In genomic region chr1:154220970-154221814, GRCh38 we compare ENCODE assay signal across 8 cellular contexts. TPM values are rescaled to one million over a fixed set of nuclear protein-coding genes. Genes with fewer than 3 reads are reported as not detected.
DNase-seq lines count a peak whose midpoint lies in the region; ATAC-seq and TF ChIP-seq lines count a peak whose summit lies in the region.

No MANE protein-coding gene starts in this region.

- H3K9ac ChIP-seq in neural cell (ENCODE audit: low read length): peak overlapping the region; percentile 99

- H3K27ac ChIP-seq in OCI-LY7 (ENCODE audit: low read depth, low read length, poor library complexity, severe bottlenecking) (peak overlapping the region; percentile 71), neural cell (ENCODE audit: low read length) (peak overlapping the region; percentile 97)

- H3K4me2 ChIP-seq in OCI-LY7 (ENCODE audit: low read length): peak overlapping the region; percentile 90
- H3K4me2 ChIP-seq in neural cell (ENCODE audit: low read length): peak overlapping the region; percentile 78

- intact Hi-C loops in OCI-LY7 (cut with micrococcal nuclease; ENCODE audit: unreplicated experiment): loop anchor here (1.0 to 2.0 kb wide), 3 partner anchors 38 to 338 kb away; partner anchors contain the start of genes HAX1 and UBE2Q1

- H4K20me1 ChIP-seq in OCI-LY7 (ENCODE audit: insufficient read depth, low read length) (peaks cover 36% of the 10 kb centered on the region; the same call in 1 of the 2 replicates), neural cell (ENCODE audit: insufficient read depth) (no peaks in the 10 kb centered on the region)

- TF ChIP-seq RAD21 in neural cell (conservative IDR thresholded peaks at IDR 0.05): no peak

- peaks cover 6 to 12% of the 10 kb centered on the region in 2 donors for H3K9me3 Mint-ChIP-seq in stimulated activated naive CD8-positive, alpha-beta T cell treated with anti-CD3 and anti-CD28 coated beads, Interleukin-15, amount 100 ng/mL, for 72 hours

- H2AFZ ChIP-seq in OCI-LY7 (ENCODE audit: low read length): no peak overlapping the region
- H2AFZ ChIP-seq in neural cell (ENCODE audit: low read depth, low read length): peak overlapping the region; percentile 4

- DNase-seq in NCI-H1417 (lab: John Stamatoyannopoulos, UW): peak; percentile 65 to 76 (median 73)
- no peak for DNase-seq in NCI-H1417 treated with DMSO at 0.1 percent for 48 hours (lab: John Stamatoyannopoulos, UW)
- peak; percentile 74 for DNase-seq in OCI-LY7 (ENCODE audit: low spot score)
- peak; percentile 57 for DNase-seq in activated T-helper 1 cell treated with Interleukin-2 at 50 U/mL for 16 hours (ENCODE audit: low read depth)
- peak; percentile 68 for DNase-seq in fibroblast of peridontal ligament (ENCODE audit: extremely low read depth)
- DNase-seq in stimulated activated naive CD8-positive, alpha-beta T cell treated with anti-CD3 and anti-CD28 coated beads, Interleukin-15, amount 100 ng/mL, for 72 hours: peak; percentile 70 to 72

- CTCF ChIA-PET in OCI-LY7 (lab: Charles Lee; ENCODE audit: unreplicated experiment): interaction anchor here (0.6 to 1.2 kb wide), 2 partner anchors 45 to 722 kb away, joined by 3 read pairs; no protein-coding TSS in a partner anchor

- TF ChIP-seq CTCF in OCI-LY7 (conservative IDR thresholded peaks at IDR 0.05; ENCODE audit: low read length): no peak
- TF ChIP-seq CTCF in neural cell (IDR thresholded peaks at IDR 0.05; ENCODE audit: poor library complexity, severe bottlenecking): no peak

- H3K79me2 ChIP-seq in OCI-LY7 (ENCODE audit: insufficient read depth, low read depth, low read length) (peaks cover 94% of the 10 kb centered on the region), neural cell (replicated peaks; ENCODE audit: insufficient read depth, low read length) (peaks cover 83% of the 10 kb centered on the region)

- no peaks in the 10 kb centered on the region for H3K27me3 ChIP-seq in neural cell (ENCODE audit: insufficient read depth, low read depth, low read length)

- peaks cover 8% of the 10 kb centered on the region for H3F3A ChIP-seq in neural cell (ENCODE audit: insufficient read depth, low read length, poor library complexity, severe bottlenecking)

- H3K27me3 Mint-ChIP-seq in stimulated activated naive CD8-positive, alpha-beta T cell treated with anti-CD3 and anti-CD28 coated beads, Interleukin-15, amount 100 ng/mL, for 72 hours: no peaks in the 10 kb centered on the region

- H3K9me2 ChIP-seq in OCI-LY7 (ENCODE audit: insufficient read depth, low read length) (no peaks in the 10 kb centered on the region), neural cell (ENCODE audit: insufficient read depth, low read length) (no peaks in the 10 kb centered on the region)

- POLR2A ChIA-PET in OCI-LY7 (lab: Charles Lee): interaction anchor here (0.6 to 1.0 kb wide), 4 partner anchors 9 to 115 kb away, joined by 3 to 4 read pairs (median 3); no protein-coding TSS in a partner anchor

- peaks cover 84% of the 10 kb centered on the region for H3K36me3 ChIP-seq in OCI-LY7 (ENCODE audit: insufficient read depth, low read length)
- no peaks in the 10 kb centered on the region for H3K36me3 ChIP-seq in neural cell (ENCODE audit: insufficient read depth, low read length)

- H3K9me3 ChIP-seq in OCI-LY7 (ENCODE audit: low read length) (peaks cover 7% of the 10 kb centered on the region; the same call in 1 of the 2 replicates), neural cell (ENCODE audit: low read length) (no peaks in the 10 kb centered on the region)

- peaks cover 41% of the 10 kb centered on the region for H3K4me1 ChIP-seq in OCI-LY7 (ENCODE audit: insufficient read depth, low read length, poor library complexity, severe bottlenecking)

- H3K4me3 ChIP-seq in OCI-LY7 (ENCODE audit: low read depth, low read length, poor library complexity, severe bottlenecking) (peak overlapping the region; percentile 96), neural cell (ENCODE audit: low read length) (peak overlapping the region; percentile 76)

- peak; percentile 16 for ATAC-seq in HG02840 (IDR thresholded peaks at IDR 0.05; ENCODE audit: low FRiP score, unreplicated experiment)
- peak; percentile 56 for ATAC-seq in stimulated activated naive CD8-positive, alpha-beta T cell treated with anti-CD3 and anti-CD28 coated beads, Interleukin-15, amount 100 ng/mL, for 72 hours

- peaks cover 75% of the 10 kb centered on the region for H3K4me1 Mint-ChIP-seq in stimulated activated naive CD8-positive, alpha-beta T cell treated with anti-CD3 and anti-CD28 coated beads, Interleukin-15, amount 100 ng/mL, for 72 hours

- TF ChIP-seq EP300 in neural cell (conservative IDR thresholded peaks at IDR 0.05; ENCODE audit: poor library complexity, severe bottlenecking): no peak

- H3K4me3 Mint-ChIP-seq in stimulated activated naive CD8-positive, alpha-beta T cell treated with anti-CD3 and anti-CD28 coated beads, Interleukin-15, amount 100 ng/mL, for 72 hours: peak overlapping the region; percentile 91 to 97

- H3K27ac Mint-ChIP-seq in stimulated activated naive CD8-positive, alpha-beta T cell treated with anti-CD3 and anti-CD28 coated beads, Interleukin-15, amount 100 ng/mL, for 72 hours: peak overlapping the region; percentile 97 to 100

- BruUV-seq in OCI-LY7 (replicated peaks; lab: Mats Ljungman, UMichigan): no TSS peak

TF ChIP-seq in neural cell, 6 proteins besides CTCF, POLR2A, EP300 and RAD21:
- TF ChIP-seq POLR2AphosphoS5 (IDR thresholded peaks at IDR 0.05) (peak; percentile 68), MXI1 (conservative IDR thresholded peaks at IDR 0.05; ENCODE audit: poor library complexity, severe bottlenecking) (no peak), SMC3 (conservative IDR thresholded peaks at IDR 0.05; ENCODE audit: poor library complexity) (no peak), TAF1 (IDR thresholded peaks at IDR 0.05; ENCODE audit: low read depth) (peak; percentile 72)
- TF ChIP-seq, protein P1, sequence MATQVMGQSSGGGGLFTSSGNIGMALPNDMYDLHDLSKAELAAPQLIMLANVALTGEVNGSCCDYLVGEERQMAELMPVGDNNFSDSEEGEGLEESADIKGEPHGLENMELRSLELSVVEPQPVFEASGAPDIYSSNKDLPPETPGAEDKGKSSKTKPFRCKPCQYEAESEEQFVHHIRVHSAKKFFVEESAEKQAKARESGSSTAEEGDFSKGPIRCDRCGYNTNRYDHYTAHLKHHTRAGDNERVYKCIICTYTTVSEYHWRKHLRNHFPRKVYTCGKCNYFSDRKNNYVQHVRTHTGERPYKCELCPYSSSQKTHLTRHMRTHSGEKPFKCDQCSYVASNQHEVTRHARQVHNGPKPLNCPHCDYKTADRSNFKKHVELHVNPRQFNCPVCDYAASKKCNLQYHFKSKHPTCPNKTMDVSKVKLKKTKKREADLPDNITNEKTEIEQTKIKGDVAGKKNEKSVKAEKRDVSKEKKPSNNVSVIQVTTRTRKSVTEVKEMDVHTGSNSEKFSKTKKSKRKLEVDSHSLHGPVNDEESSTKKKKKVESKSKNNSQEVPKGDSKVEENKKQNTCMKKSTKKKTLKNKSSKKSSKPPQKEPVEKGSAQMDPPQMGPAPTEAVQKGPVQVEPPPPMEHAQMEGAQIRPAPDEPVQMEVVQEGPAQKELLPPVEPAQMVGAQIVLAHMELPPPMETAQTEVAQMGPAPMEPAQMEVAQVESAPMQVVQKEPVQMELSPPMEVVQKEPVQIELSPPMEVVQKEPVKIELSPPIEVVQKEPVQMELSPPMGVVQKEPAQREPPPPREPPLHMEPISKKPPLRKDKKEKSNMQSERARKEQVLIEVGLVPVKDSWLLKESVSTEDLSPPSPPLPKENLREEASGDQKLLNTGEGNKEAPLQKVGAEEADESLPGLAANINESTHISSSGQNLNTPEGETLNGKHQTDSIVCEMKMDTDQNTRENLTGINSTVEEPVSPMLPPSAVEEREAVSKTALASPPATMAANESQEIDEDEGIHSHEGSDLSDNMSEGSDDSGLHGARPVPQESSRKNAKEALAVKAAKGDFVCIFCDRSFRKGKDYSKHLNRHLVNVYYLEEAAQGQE (IDR thresholded peaks at IDR 0.05; ENCODE audit: borderline replicate concordance): peak; percentile 63
TF ChIP-seq in neural cell: peak in this region for 3.

RNA-seq across cellular contexts. Expression of gene UBAP2L, which starts 0.4 kb away (rescaled TPM):
- 80.4 and 98.6 TPM in 2 replicates for total RNA-seq in OCI-LY7 (2014; rRNA removed; shearing (Covaris generic))
- total RNA-seq in OCI-LY7 (2022): 176 and 179 TPM in 2 replicates
- polyA plus RNA-seq in neural cell: 41.4 and 44.7 TPM in 2 replicates
- polyA minus RNA-seq in neural cell: 102 and 119 TPM in 2 replicates

RNA-seq across cellular contexts. Expression of gene CFAP141, which starts 15.1 kb away (rescaled TPM):
- total RNA-seq in OCI-LY7 (2014; rRNA removed; shearing (Covaris generic)): not detected in 2 replicates
- total RNA-seq in OCI-LY7 (2022): not detected in 2 replicates
- polyA plus RNA-seq in neural cell: not detected in 2 replicates
- not detected in 2 replicates for polyA minus RNA-seq in neural cell

RNA-seq across cellular contexts. Expression of gene TPM3, which starts 29.3 kb away (rescaled TPM):
- 235 and 359 TPM in 2 replicates for total RNA-seq in OCI-LY7 (2014; rRNA removed; shearing (Covaris generic))
- total RNA-seq in OCI-LY7 (2022): 417 and 420 TPM in 2 replicates
- polyA plus RNA-seq in neural cell: 339 and 356 TPM in 2 replicates
- polyA minus RNA-seq in neural cell: 205 and 256 TPM in 2 replicates

RNA-seq across cellular contexts. Expression of gene HAX1, which starts 51.2 kb away (rescaled TPM):
- total RNA-seq in OCI-LY7 (2014; rRNA removed; shearing (Covaris generic)): 196 and 208 TPM in 2 replicates
- total RNA-seq in OCI-LY7 (2022): 170 and 174 TPM in 2 replicates
- polyA plus RNA-seq in neural cell: 126 and 155 TPM in 2 replicates
- polyA minus RNA-seq in neural cell: 67.2 and 71.2 TPM in 2 replicates
